8 cellular contexts compared by ENCODE assay signal in genomic region chr7:76234931-76235441, GRCh38. TPM values are rescaled to one million over a fixed set of nuclear protein-coding genes. Genes with fewer than 3 reads are reported as not detected.
A peak's percentile ranks its signal among the peaks of the same experiment; 100 is the strongest.
DNase-seq lines count a peak whose midpoint lies in the region; ATAC-seq and TF ChIP-seq lines count a peak whose summit lies in the region.

No MANE protein-coding gene starts in this region.

- no peaks in the 10 kb centered on the region for H3K4me1 Mint-ChIP-seq in activated T-helper 1 cell treated with anti-CD3 and anti-CD28 coated beads, Interleukin-12 subunit alpha, Interleukin-12 subunit beta, Interleukin-2, Interleukin-4 antibody, amounts not matched to agents 30 ng/mL and 10 ng/mL and 1 ng/mL, durations not matched to agents 14 hours and 24 hours and 36 hours (ENCODE audit: low read depth)
- H3K4me1 Mint-ChIP-seq in neural crest cell, result peaks cover 35% of the 10 kb centered on the region

- H2AFZ ChIP-seq in fibroblast of lung (ENCODE audit: low read length), result peak overlapping the region; percentile 41

- peaks cover 7% of the 10 kb centered on the region; the same call in 1 of the 2 replicates for H3K27me3 ChIP-seq in BJ (ENCODE audit: control insufficient read depth, insufficient read depth, low read length)
- H3K27me3 ChIP-seq in H7 (ENCODE audit: control insufficient read depth, insufficient read depth, low read length), result no peaks in the 10 kb centered on the region
- H3K27me3 ChIP-seq in NT2/D1 (ENCODE audit: insufficient read depth, insufficient read length), result no peaks in the 10 kb centered on the region
- H3K27me3 ChIP-seq in fibroblast of lung (ENCODE audit: control insufficient read depth, insufficient read depth, low read length), result no peaks in the 10 kb centered on the region

- no peaks in the 10 kb centered on the region for H3K79me2 ChIP-seq in fibroblast of lung (ENCODE audit: control insufficient read depth, insufficient read depth, low read length)

- no peak overlapping the region for H3K27ac ChIP-seq in fibroblast of lung (ENCODE audit: insufficient read depth, low read length)

- H3K4me3 ChIP-seq in BJ (ENCODE audit: low read depth, low read length), result peak overlapping the region; percentile 31
- peak overlapping the region; percentile 56 for H3K4me3 ChIP-seq in H7 (ENCODE audit: insufficient read depth, low read depth, low read length)
- peak overlapping the region; percentile 69 for H3K4me3 ChIP-seq in NT2/D1 (ENCODE audit: insufficient read length, low read depth)
- H3K4me3 ChIP-seq in fibroblast of lung (replicated peaks in 1 of 4; ENCODE audit: control extremely low read depth in 1 of 4, insufficient read depth in 1 of 4, low read depth in 3 of 4, low read length in 4 of 4), result peak overlapping the region in 1 of 4 experiments; percentile 39

- peaks cover 27% of the 10 kb centered on the region for H3K27me3 Mint-ChIP-seq in activated T-helper 1 cell treated with anti-CD3 and anti-CD28 coated beads, Interleukin-12 subunit alpha, Interleukin-12 subunit beta, Interleukin-2, Interleukin-4 antibody, amounts not matched to agents 30 ng/mL and 10 ng/mL and 1 ng/mL, durations not matched to agents 14 hours and 24 hours and 36 hours (ENCODE audit: insufficient read depth)
- peaks cover 60% of the 10 kb centered on the region for H3K27me3 Mint-ChIP-seq in neural crest cell (ENCODE audit: low read depth)

- no peaks in the 10 kb centered on the region for H3K9me3 Mint-ChIP-seq in activated T-helper 1 cell treated with anti-CD3 and anti-CD28 coated beads, Interleukin-12 subunit alpha, Interleukin-12 subunit beta, Interleukin-2, Interleukin-4 antibody, amounts not matched to agents 30 ng/mL and 10 ng/mL and 1 ng/mL, durations not matched to agents 14 hours and 24 hours and 36 hours
- no peaks in the 10 kb centered on the region for H3K9me3 Mint-ChIP-seq in neural crest cell

- H3K9me3 ChIP-seq in NT2/D1 (ENCODE audit: insufficient read depth, low read length) (no peaks in the 10 kb centered on the region), fibroblast of lung (ENCODE audit: control insufficient read depth, insufficient read depth, low read depth, low read length) (no peaks in the 10 kb centered on the region)

- DNase-seq in BJ (ENCODE audit: low read depth) (peak; percentile 24), H7 (peak; percentile 98), NT2/D1 (ENCODE audit: low read depth, low spot score) (peak; percentile 87), fibroblast of lung (ENCODE audit: low read depth in 2 of 2) (peak; percentile 79 to 81), neural crest cell (ENCODE audit: low read depth, low spot score) (peak; percentile 95), H4 (ENCODE audit: low spot score) (no peak)
- peak; percentile 75 for DNase-seq in activated T-helper 1 cell treated with anti-CD3 and anti-CD28 coated beads, Interleukin-12 subunit alpha, Interleukin-12 subunit beta, Interleukin-2, Interleukin-4 antibody, amounts not matched to agents 30 ng/mL and 10 ng/mL and 1 ng/mL, durations not matched to agents 14 hours and 24 hours and 36 hours (ENCODE audit: low spot score)
- peak; percentile 86 for DNase-seq in stimulated activated naive CD8-positive, alpha-beta T cell treated with anti-CD3 and anti-CD28 coated beads, Interleukin-15, Interleukin-2, amounts not matched to agents 100 U/mL and 50 U/mL, for 24 hours

- H3K4me3 Mint-ChIP-seq in activated T-helper 1 cell treated with anti-CD3 and anti-CD28 coated beads, Interleukin-12 subunit alpha, Interleukin-12 subunit beta, Interleukin-2, Interleukin-4 antibody, amounts not matched to agents 30 ng/mL and 10 ng/mL and 1 ng/mL, durations not matched to agents 14 hours and 24 hours and 36 hours, result peak overlapping the region; percentile 53
- peak overlapping the region; percentile 27 for H3K4me3 Mint-ChIP-seq in neural crest cell

- H3K4me1 ChIP-seq in NT2/D1 (ENCODE audit: insufficient read depth, insufficient read length) (peaks cover 16% of the 10 kb centered on the region), fibroblast of lung (ENCODE audit: control insufficient read depth, extremely low read depth, insufficient read depth, low read length) (no peaks in the 10 kb centered on the region)

- no peak overlapping the region for H3K27ac Mint-ChIP-seq in activated T-helper 1 cell treated with anti-CD3 and anti-CD28 coated beads, Interleukin-12 subunit alpha, Interleukin-12 subunit beta, Interleukin-2, Interleukin-4 antibody, amounts not matched to agents 30 ng/mL and 10 ng/mL and 1 ng/mL, durations not matched to agents 14 hours and 24 hours and 36 hours
- H3K27ac Mint-ChIP-seq in neural crest cell (ENCODE audit: unreplicated experiment), result no peak overlapping the region

- H3K36me3 ChIP-seq in BJ (ENCODE audit: control insufficient read depth, insufficient read depth, low read length) (no peaks in the 10 kb centered on the region), H7 (replicated peaks; ENCODE audit: control insufficient read depth, insufficient read depth, low read length) (no peaks in the 10 kb centered on the region), NT2/D1 (ENCODE audit: insufficient read depth, insufficient read length, low read length) (no peaks in the 10 kb centered on the region), fibroblast of lung (ENCODE audit: control insufficient read depth, insufficient read depth, low read length) (no peaks in the 10 kb centered on the region)

- H3K4me2 ChIP-seq in fibroblast of lung (ENCODE audit: extremely low read depth, insufficient read depth, low read length), result peak overlapping the region; percentile 44

- H4K20me1 ChIP-seq in fibroblast of lung (ENCODE audit: control insufficient read depth, extremely low read depth, insufficient read depth, low read length), result no peaks in the 10 kb centered on the region

- POLR2A ChIA-PET in BJ (lab: Charles Lee), result no interaction called here

- ATAC-seq in stimulated activated naive CD8-positive, alpha-beta T cell treated with anti-CD3 and anti-CD28 coated beads, Interleukin-15, Interleukin-2, amounts not matched to agents 100 U/mL and 50 U/mL, for 24 hours, result peak; percentile 89

- intact Hi-C loops in activated T-helper 1 cell treated with anti-CD3 and anti-CD28 coated beads, Interleukin-12 subunit alpha, Interleukin-12 subunit beta, Interleukin-2, Interleukin-4 antibody, amounts not matched to agents 30 ng/mL and 10 ng/mL and 1 ng/mL, durations not matched to agents 14 hours and 24 hours and 36 hours (cut with micrococcal nuclease), result loop anchor here (1.0 to 5.0 kb wide), 5 partner anchors 25 to 83 kb away; partner anchors contain the start of gene SRRM3

- TF ChIP-seq CTCF in BJ (IDR thresholded peaks at IDR 0.05; ENCODE audit: insufficient read depth, low read depth, low read length) (no peak), fibroblast of lung (conservative IDR thresholded peaks at IDR 0.05 in 1 of 2, IDR thresholded peaks at IDR 0.05 in 1 of 2; ENCODE audit: low read depth in 1 of 2, low read length in 2 of 2) (no peak), neural crest cell (conservative IDR thresholded peaks at IDR 0.05) (no peak)

- CTCF ChIA-PET in BJ (lab: Yijun Ruan, JAX), result interaction anchor here (0.9 to 1.2 kb wide), 2 partner anchors 38 to 57 kb away, joined by 3 read pairs; no protein-coding TSS in a partner anchor

- no peaks in the 10 kb centered on the region for H3K36me3 Mint-ChIP-seq in activated T-helper 1 cell treated with anti-CD3 and anti-CD28 coated beads, Interleukin-12 subunit alpha, Interleukin-12 subunit beta, Interleukin-2, Interleukin-4 antibody, amounts not matched to agents 30 ng/mL and 10 ng/mL and 1 ng/mL, durations not matched to agents 14 hours and 24 hours and 36 hours (ENCODE audit: low read depth)
- H3K36me3 Mint-ChIP-seq in neural crest cell (ENCODE audit: low read depth), result no peaks in the 10 kb centered on the region

- peak overlapping the region; percentile 88 for H3K9ac ChIP-seq in NT2/D1 (ENCODE audit: insufficient read length, low read depth)
- no peak overlapping the region for H3K9ac ChIP-seq in fibroblast of lung (ENCODE audit: insufficient read depth, low read length)

RNA-seq across cellular contexts. Expression of gene SRRM3, which starts 33.3 kb away (rescaled TPM):
- polyA plus RNA-seq in BJ (2011; rRNA removed) (0.48 and 0.80 TPM in 2 replicates), fibroblast of lung (0.40 and 1.2 TPM in 2 replicates)
- polyA minus RNA-seq in BJ (2011; rRNA and poly(A)+ RNA removed), result 0.93 and 1.00 TPM in 2 replicates
- 7.0 and 7.6 TPM in 2 replicates for total RNA-seq in H7 (2014; rRNA removed; shearing (Covaris generic))
- not detected in 2 replicates for total RNA-seq in activated T-helper 1 cell treated with anti-CD3 and anti-CD28 coated beads, Interleukin-12 subunit alpha, Interleukin-12 subunit beta, Interleukin-2, Interleukin-4 antibody, amounts not matched to agents 30 ng/mL and 10 ng/mL and 1 ng/mL, durations not matched to agents 14 hours and 24 hours and 36 hours
- total RNA-seq in fibroblast of lung (1.0 and 1.7 TPM in 2 replicates), neural crest cell (4.6 and 4.9 TPM in 2 replicates)
- polyA plus RNA-seq in fibroblast of lung (2012), result 0.58 and 2.3 TPM in 2 replicates
- polyA minus RNA-seq in fibroblast of lung (ENCODE audit: low replicate concordance), result 0.79 and 2.4 TPM in 2 replicates
- 3.8 and 4.8 TPM in 2 replicates for total RNA-seq in H4 (2014; rRNA removed; shearing (Covaris generic))
